Comparison of ENCODE assay signal across 9 cellular contexts in the genomic region with DNA sequence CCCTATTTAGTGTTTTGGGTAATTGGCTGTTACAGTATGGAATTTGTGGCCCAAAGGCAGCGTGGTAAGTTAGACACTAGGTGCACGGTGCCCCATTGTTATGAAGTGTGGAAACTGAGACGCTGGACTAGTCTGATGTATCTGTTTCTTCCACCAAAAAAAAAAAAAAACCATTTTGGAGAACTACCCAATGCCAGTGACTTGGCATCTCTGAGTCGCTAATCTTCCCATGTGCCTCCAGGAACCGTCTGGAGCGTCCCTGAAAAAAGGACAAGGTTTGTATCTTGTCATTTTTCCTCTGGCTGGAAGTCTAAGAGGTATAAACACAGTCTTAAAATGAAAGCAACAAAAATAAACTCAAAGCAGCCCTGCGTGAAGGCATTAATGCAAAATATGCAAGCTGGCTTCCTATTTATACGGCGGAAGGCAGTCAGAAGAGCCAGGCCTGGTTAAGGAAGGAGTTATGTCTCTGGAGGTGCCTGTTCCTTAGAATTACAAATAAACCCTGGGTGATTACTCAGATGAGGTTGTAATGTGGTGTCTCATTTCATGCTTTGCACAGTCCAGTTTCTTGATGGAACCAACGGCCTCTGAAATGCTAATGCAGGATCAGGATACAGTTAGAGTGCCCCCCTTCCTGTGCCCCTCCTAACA. TPM values are rescaled to one million over a fixed set of nuclear protein-coding genes. Genes with fewer than 3 reads are reported as not detected.
DNase-seq lines count a peak whose midpoint lies in the region; ATAC-seq and TF ChIP-seq lines count a peak whose summit lies in the region.
"Had no signal": no experiment of that assay in that cellular context is flagged by ENCODE, and none has a peak within 500 bp of the region (broad histone marks: within the 10 kb centered on the region; RNA-seq: fewer than 3 reads in every experiment).

No MANE protein-coding gene starts in this region.

- H3K27ac ChIP-seq in mesendoderm (ENCODE audit: low read depth, low read length) (peak overlapping the region; percentile 74), upper lobe of left lung (peak overlapping the region; percentile 87 to 97 (median 94))

- H3K9me3 ChIP-seq in upper lobe of left lung: no peaks in the 10 kb centered on the region

- peaks cover 81% of the 10 kb centered on the region for H3K79me2 ChIP-seq in mesendoderm (ENCODE audit: control insufficient read depth, insufficient read depth, low read length)

- no peak overlapping the region for H2BK15ac ChIP-seq in mesendoderm (replicated peaks; ENCODE audit: low read depth)

- no peaks in the 10 kb centered on the region for H3K9me3 Mint-ChIP-seq in activated T-cell treated with anti-CD3 and anti-CD28 coated beads, Interleukin-2, amount 50 U/mL, for 72 hours
- H3K9me3 Mint-ChIP-seq in central memory CD8-positive, alpha-beta T cell: no peaks in the 10 kb centered on the region
- H3K9me3 Mint-ChIP-seq: activated T-cell treated with anti-CD3 and anti-CD28 coated beads, Interleukin-2, amount 50 U/mL, for 4 hours had no signal

- no peak overlapping the region for H3K23ac ChIP-seq in mesendoderm (ENCODE audit: low read length)

- no peak overlapping the region for H3K18ac ChIP-seq in mesendoderm (ENCODE audit: low read length)

- no peak for DNase-seq in activated T-cell treated with anti-CD3 and anti-CD28 coated beads, Interleukin-2, amount 50 U/mL, for 72 hours
- DNase-seq in activated T-cell treated with anti-CD3 and anti-CD28 coated beads for 4 hours: no peak
- DNase-seq in central memory CD8-positive, alpha-beta T cell (ENCODE audit: low spot score in 2 of 2): no peak
- DNase-seq in mesendoderm: no peak
- DNase-seq in upper lobe of left lung: no peak
- DNase-seq in activated CD4-positive, alpha-beta T cell treated with anti-CD3 and anti-CD28 coated beads for 1 hour: no peak
- DNase-seq in NCI-H2081 treated with DMSO at 0.1 percent for 48 hours (lab: John Stamatoyannopoulos, UW): no peak
- DNase-seq: activated T-cell treated with anti-CD3 and anti-CD28 coated beads, Interleukin-2, amount 50 U/mL, for 4 hours had no signal

- TF ChIP-seq EP300 in upper lobe of left lung (IDR thresholded peaks at IDR 0.05): no peak

- no peak overlapping the region for H2BK120ac ChIP-seq in mesendoderm (ENCODE audit: low read depth, low read length)

- H3K4me1 ChIP-seq in mesendoderm (ENCODE audit: control insufficient read depth, low read depth, low read length): peaks cover 52% of the 10 kb centered on the region
- peaks cover 93 to 95% (median 94%) of the 10 kb centered on the region in 4 donors for H3K4me1 ChIP-seq in upper lobe of left lung

- H3K27me3 Mint-ChIP-seq in activated T-cell treated with anti-CD3 and anti-CD28 coated beads, Interleukin-2, amount 50 U/mL, for 72 hours (ENCODE audit: low read depth): no peaks in the 10 kb centered on the region
- no peaks in the 10 kb centered on the region for H3K27me3 Mint-ChIP-seq in central memory CD8-positive, alpha-beta T cell

- H3K4ac ChIP-seq in mesendoderm (ENCODE audit: low read depth, low read length): no peak overlapping the region

- H3K36me3 Mint-ChIP-seq in activated T-cell treated with anti-CD3 and anti-CD28 coated beads, Interleukin-2, amount 50 U/mL, for 72 hours (ENCODE audit: insufficient read depth in 2 of 2): peaks cover 2 to 7% of the 10 kb centered on the region in 2 donors
- peaks cover 13% of the 10 kb centered on the region for H3K36me3 Mint-ChIP-seq in central memory CD8-positive, alpha-beta T cell (ENCODE audit: insufficient read depth)

- H3K4me3 ChIP-seq in mesendoderm (ENCODE audit: low read length) (no peak overlapping the region), upper lobe of left lung (no peak overlapping the region)

- peaks cover 22% of the 10 kb centered on the region for H3K79me1 ChIP-seq in mesendoderm (ENCODE audit: low read length)

- peak overlapping the region; percentile 39 for H3K27ac Mint-ChIP-seq in activated T-cell treated with anti-CD3 and anti-CD28 coated beads, Interleukin-2, amount 50 U/mL, for 72 hours
- peak overlapping the region; percentile 69 for H3K27ac Mint-ChIP-seq in central memory CD8-positive, alpha-beta T cell (ENCODE audit: low read depth)

- H3K4me2 ChIP-seq in mesendoderm (ENCODE audit: low read length): no peak overlapping the region

- TF ChIP-seq POLR2A in upper lobe of left lung (IDR thresholded peaks at IDR 0.05): no peak

- no peak for TF ChIP-seq CTCF in upper lobe of left lung (IDR thresholded peaks at IDR 0.05)

- no CpG with 5 or more reads among the region's 10 CpGs for WGBS in mesendoderm (ENCODE audit: extremely low coverage, insufficient coverage, low lambda C conversion rate)
- 21 to 42% methylated on average over 10 of the region's 10 CpGs for WGBS in upper lobe of left lung, 2 donors

- H4K5ac ChIP-seq in mesendoderm (ENCODE audit: low read length): no peak overlapping the region

- no peak overlapping the region for H4K8ac ChIP-seq in mesendoderm (ENCODE audit: low read depth, low read length)

- H3K9ac ChIP-seq in mesendoderm (ENCODE audit: low read length): peak overlapping the region; percentile 70

- H3K4me1 Mint-ChIP-seq in activated T-cell treated with anti-CD3 and anti-CD28 coated beads, Interleukin-2, amount 50 U/mL, for 72 hours (ENCODE audit: low read depth): peaks cover 55% of the 10 kb centered on the region
- peaks cover 83% of the 10 kb centered on the region for H3K4me1 Mint-ChIP-seq in central memory CD8-positive, alpha-beta T cell

- H3K4me3 Mint-ChIP-seq in activated T-cell treated with anti-CD3 and anti-CD28 coated beads, Interleukin-2, amount 50 U/mL, for 72 hours: peak overlapping the region in 1 of 2 donors; percentile 5
- peak overlapping the region; percentile 50 for H3K4me3 Mint-ChIP-seq in central memory CD8-positive, alpha-beta T cell

- no peaks in the 10 kb centered on the region for H3K36me3 ChIP-seq in mesendoderm (ENCODE audit: control insufficient read depth, insufficient read depth, low read length)
- H3K36me3 ChIP-seq in upper lobe of left lung: peaks cover 0 to 3% (median 0%) of the 10 kb centered on the region in 4 donors

- no peak overlapping the region for H2AK5ac ChIP-seq in mesendoderm (ENCODE audit: low read length)

- H3K27me3 ChIP-seq in mesendoderm (ENCODE audit: insufficient read depth, low read length, poor library complexity) (no peaks in the 10 kb centered on the region), upper lobe of left lung (no peaks in the 10 kb centered on the region)

- H2BK5ac ChIP-seq in mesendoderm (ENCODE audit: low read length): no peak overlapping the region

- H3K56ac ChIP-seq in mesendoderm (ENCODE audit: low read length): peak overlapping the region; percentile 68

- ATAC-seq in activated T-cell treated with anti-CD3 and anti-CD28 coated beads, Interleukin-2, amount 50 U/mL, for 72 hours (replicated peaks in 1 of 2): no peak
- ATAC-seq in central memory CD8-positive, alpha-beta T cell (replicated peaks; ENCODE audit: extremely low read depth, poor library complexity, severe bottlenecking): no peak
- ATAC-seq in upper lobe of left lung (ENCODE audit: low FRiP score in 2 of 2) (no peak), HG03571 (IDR thresholded peaks at IDR 0.05; ENCODE audit: unreplicated experiment) (no peak)

RNA-seq across cellular contexts. Expression of a gene that starts 20.2 kb away (rescaled TPM):
- 100 to 1,000 TPM; 200 to 227 TPM for total RNA-seq in activated T-cell treated with anti-CD3 and anti-CD28 coated beads, Interleukin-2, amount 50 U/mL, for 72 hours
- 294 TPM for polyA plus RNA-seq in mesendoderm (2013, experiment 1 of 2)
- 302 TPM for polyA plus RNA-seq in mesendoderm (2013, experiment 2 of 2)
- 100 to 1,000 TPM; 162 to 636 (median 512) TPM for total RNA-seq in upper lobe of left lung

RNA-seq across cellular contexts. Expression of a gene that starts 48.7 kb away (rescaled TPM):
- 100 to 1,000 TPM; 219 to 237 TPM for total RNA-seq in activated T-cell treated with anti-CD3 and anti-CD28 coated beads, Interleukin-2, amount 50 U/mL, for 72 hours
- polyA plus RNA-seq in mesendoderm (2013, experiment 1 of 2): 422 TPM
- 421 TPM for polyA plus RNA-seq in mesendoderm (2013, experiment 2 of 2)
- 100 to 1,000 TPM; 142 to 404 (median 242) TPM for total RNA-seq in upper lobe of left lung

RNA-seq across cellular contexts. Expression of a gene that starts 49.9 kb away (rescaled TPM):
- total RNA-seq in activated T-cell treated with anti-CD3 and anti-CD28 coated beads, Interleukin-2, amount 50 U/mL, for 72 hours: 100 to 1,000 TPM; 261 to 262 TPM
- 9.1 TPM for polyA plus RNA-seq in mesendoderm (2013, experiment 1 of 2)
- 8.6 TPM for polyA plus RNA-seq in mesendoderm (2013, experiment 2 of 2)
- 10 to 100 TPM in 3 of 6 donors, 1 to 10 TPM in 3; 6.2 to 28.3 (median 9.9) TPM for total RNA-seq in upper lobe of left lung

Comparison
In these comparisons a context has a peak if more than half of its experiments do, and no peak if none do; other contexts are left out.
1. RNA of a gene that starts 49.9 kb away (total RNA-seq): 261 to 262 TPM in activated T-cell treated with anti-CD3 and anti-CD28 coated beads, Interleukin-2, amount 50 U/mL, for 72 hours; 6.2 to 28.3 TPM in upper lobe of left lung; every median in the first group is over 4 times any median in the second.